8 cellular contexts compared by ENCODE assay signal in the genomic region with DNA sequence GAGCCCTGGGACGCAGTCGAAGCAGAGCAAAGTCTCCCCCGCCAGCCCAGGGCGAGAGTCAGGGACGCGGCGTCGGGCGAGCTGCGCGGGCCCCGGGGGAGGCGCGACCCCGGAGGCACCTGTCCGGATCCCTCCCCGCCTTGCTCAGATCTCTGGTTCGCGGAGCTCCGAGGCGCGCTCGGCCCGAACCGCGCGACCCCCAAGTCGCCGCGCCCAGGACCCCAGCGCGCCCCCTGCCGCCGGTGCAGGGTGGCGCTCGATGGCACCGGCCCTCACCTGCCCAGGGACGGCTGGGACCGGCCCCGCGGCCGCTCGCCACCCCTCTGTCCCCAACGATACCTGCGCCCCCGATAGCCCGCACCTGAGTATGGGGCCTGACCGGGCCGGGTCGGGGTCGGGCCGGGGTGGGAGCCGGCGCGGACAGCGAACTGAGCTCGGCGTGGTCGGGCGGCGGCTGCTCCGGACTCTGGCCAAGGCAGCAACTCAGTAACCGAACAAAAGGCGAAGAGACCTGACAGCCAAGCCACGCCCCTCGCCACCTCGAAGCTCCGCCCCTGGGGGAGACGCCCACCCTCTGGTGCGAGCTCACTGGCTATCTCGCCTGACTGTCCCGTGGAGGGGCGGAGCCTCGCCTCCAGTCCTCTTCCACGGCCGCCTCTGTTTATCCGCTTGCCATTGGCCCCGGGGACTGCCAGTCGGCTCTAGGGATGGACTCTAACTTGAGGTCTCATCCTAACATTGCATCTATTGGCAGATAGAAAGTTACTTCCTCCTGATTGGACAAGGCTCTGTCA. TPM values are rescaled to one million over a fixed set of nuclear protein-coding genes. Genes with fewer than 3 reads are reported as not detected.
DNase-seq lines count a peak whose midpoint lies in the region; ATAC-seq and TF ChIP-seq lines count a peak whose summit lies in the region.

Gene JUP, minus strand, starts transcription at position 485 of the 794 bp plus-strand sequence. CDS start 14,857 bp downstream, outside the sequence.

- 0% methylated on average over 79 of the region's 79 CpGs for WGBS in ectodermal cell, 2 experiments
- 1% methylated on average over 38 to 48 of the region's 79 CpGs for WGBS in lower leg skin, 2 donors

- H3K36me3 ChIP-seq in ACC112 (ENCODE audit: insufficient read depth, low read length) (no peaks in the 10 kb centered on the region), ectodermal cell (ENCODE audit: control insufficient read depth, insufficient read depth, low read length) (no peaks in the 10 kb centered on the region)

- peak within 1 kb of the TSS; percentile 60 for H3K4me3 ChIP-seq in ACC112 (ENCODE audit: low read depth, low read length)
- H3K4me3 ChIP-seq in ectodermal cell (ENCODE audit: insufficient read depth, low read depth, low read length) = peak within 1 kb of the TSS; percentile 75
- H3K4me3 ChIP-seq in lower leg skin (ENCODE audit: low read depth, poor library complexity, severe bottlenecking) = peak within 1 kb of the TSS; percentile 53

- DNase-seq in NCI-H82 (lab: John Stamatoyannopoulos, UW) = peak; percentile 100
- peak; percentile 71 for DNase-seq in activated CD8-positive, alpha-beta memory T cell treated with anti-CD3 and anti-CD28 coated beads for 1 hour (ENCODE audit: extremely low read depth in 1 of 2, low read depth in 1 of 2)
- DNase-seq in lower leg skin (ENCODE audit: low spot score in 2 of 2) = peak; percentile 100
- peak; percentile 81 to 86 for DNase-seq in stimulated activated CD4-positive, alpha-beta T cell treated with anti-CD3 and anti-CD28 coated beads, Interleukin-4, amount 100 ng/mL, for 4 hours

- no peak within 1 kb of the TSS for H2AFZ ChIP-seq in ACC112 (ENCODE audit: low read length, unreplicated experiment)

- peak in 1 of 2 donors; percentile 83 for TF ChIP-seq POLR2A in lower leg skin (IDR thresholded peaks at IDR 0.05)

- H3K4me1 ChIP-seq in ACC112 (ENCODE audit: control insufficient read depth, insufficient read depth, low read length, unreplicated experiment) (no peaks in the 10 kb centered on the region), ectodermal cell (ENCODE audit: control insufficient read depth, insufficient read depth, low read length) (peaks cover 15% of the 10 kb centered on the region)

- no peak for TF ChIP-seq CTCF in lower leg skin (IDR thresholded peaks at IDR 0.05)

- intact Hi-C loops in lower leg skin (cut with DNase I; ENCODE audit: low total_unique reads) = no loop called here

- peak; percentile 80 for ATAC-seq in GM19025 (IDR thresholded peaks at IDR 0.05; ENCODE audit: low read depth, unreplicated experiment)
- ATAC-seq in HG03565 (IDR thresholded peaks at IDR 0.05; ENCODE audit: unreplicated experiment) = peak; percentile 71

- no peaks in the 10 kb centered on the region for H3K9me3 ChIP-seq in ectodermal cell (ENCODE audit: control insufficient read depth, low read length)

- H3K27me3 ChIP-seq in ACC112 (ENCODE audit: insufficient read depth, low read length) (peaks cover 20% of the 10 kb centered on the region), ectodermal cell (ENCODE audit: control insufficient read depth, insufficient read depth, low read length, poor library complexity, severe bottlenecking) (no peaks in the 10 kb centered on the region)

- H3K27ac ChIP-seq in ACC112 (ENCODE audit: low read depth, low read length) (no peak within 1 kb of the TSS), ectodermal cell (ENCODE audit: insufficient read depth, low read depth, low read length, poor library complexity, severe bottlenecking) (peak within 1 kb of the TSS; percentile 82)

- no peaks in the 10 kb centered on the region for H3K79me2 ChIP-seq in ACC112 (ENCODE audit: control insufficient read depth, insufficient read depth, low read length, unreplicated experiment)

RNA-seq across cellular contexts. Expression of gene JUP, which starts in this region (rescaled TPM):
- polyA plus RNA-seq in ectodermal cell (2013, experiment 1 of 4) = 71.2 TPM
- polyA plus RNA-seq in ectodermal cell (2013, experiment 2 of 4) = 75.1 TPM
- 56.5 TPM for polyA plus RNA-seq in ectodermal cell (2013, experiment 3 of 4)
- polyA plus RNA-seq in ectodermal cell (2013, experiment 4 of 4) = 60.8 TPM
- total RNA-seq in lower leg skin = 1,000 to 10,000 TPM; 1,980 to 2,336 (median 2,116) TPM
